18 cellular contexts compared by ENCODE assay signal in genomic region chr22:48264586-48264985, GRCh38.
"Had no signal": no experiment of that assay in that cellular context is flagged by ENCODE, and none has a peak within 500 bp of the region (broad histone marks: within the 10 kb centered on the region; RNA-seq: fewer than 3 reads in every experiment).

No MANE protein-coding gene starts in this region.

- H3K9me3 ChIP-seq: MG63, SK-N-SH had no signal

- H3K4me2 ChIP-seq: SK-N-SH had no signal

- H3K4me3 ChIP-seq: MG63 had no signal

- DNase-seq: Karpas-422, KG1, MG63, NCI-H1092, NCI-H1436, NCI-H187, NCI-H2029, NCI-H2081 treated with DMSO at 0.1 percent for 48 hours, NCI-H226, NCI-H446, NCI-H510A treated with DMSO at 0.1 percent for 48 hours, NCI-H526, NCI-H774, SHP77, SK-N-SH, SW 1271, T-cell had no signal

- H3K4me1 Mint-ChIP-seq: T-cell had no signal

- H3K4me3 Mint-ChIP-seq: T-cell had no signal

- H3K27me3 ChIP-seq: MG63 had no signal

- H3K36me3 ChIP-seq: MG63 had no signal

- H3K27ac Mint-ChIP-seq: T-cell had no signal

- H3K9me3 Mint-ChIP-seq: T-cell had no signal

- H3K36me3 Mint-ChIP-seq: T-cell had no signal

- H3K9ac ChIP-seq: SK-N-SH had no signal

- H3K27ac ChIP-seq: RWPE1 had no signal
